In the genomic region with DNA sequence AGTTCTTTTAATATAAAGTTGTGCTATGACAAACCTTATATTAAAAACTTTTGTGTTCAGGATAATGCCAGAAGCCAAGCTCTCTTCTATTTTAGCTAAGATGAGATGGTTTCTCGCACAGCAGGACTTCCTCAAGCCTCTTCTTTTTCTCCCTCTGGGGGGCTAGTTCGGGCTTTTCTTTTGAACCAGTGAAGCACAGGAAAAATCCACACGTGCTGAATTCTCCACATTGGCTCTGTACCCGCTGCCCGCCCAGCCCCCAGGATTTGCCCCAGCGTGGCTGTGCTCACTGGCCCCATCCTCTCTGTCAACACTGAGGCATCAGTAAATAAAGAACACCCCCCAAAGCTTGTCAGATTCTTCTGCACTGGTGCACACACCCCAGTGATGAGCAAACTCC, we compare ENCODE assay signal across 31 cellular contexts.
"Had no signal": no experiment of that assay in that cellular context is flagged by ENCODE, and none has a peak within 500 bp of the region (broad histone marks: within the 10 kb centered on the region; RNA-seq: fewer than 3 reads in every experiment).

No MANE protein-coding gene starts in this region.

- H3K36me3 Mint-ChIP-seq: activated naive CD8-positive, alpha-beta T cell treated with anti-CD3 and anti-CD28 coated beads, Interleukin-2, amount 10 ng/mL, durations not matched to agents 7 days and 5 days had no signal

- H3K4me1 ChIP-seq: ascending aorta, breast epithelium, colonic mucosa, gastroesophageal sphincter had no signal

- H3K9me3 ChIP-seq: colonic mucosa had no signal

- ATAC-seq: activated naive CD4-positive, alpha-beta T cell treated with anti-CD3 and anti-CD28 coated beads, Interleukin-2, amount 50 U/mL, for 72 hours; activated T-cell treated with anti-CD3 and anti-CD28 coated beads, Interleukin-2, amount 50 U/mL, for 72 hours; effector memory CD8-positive, alpha-beta T cell; gastroesophageal sphincter; heart right ventricle had no signal

- H3K36me3 ChIP-seq: ascending aorta, breast epithelium, cardiac muscle cell, colonic mucosa, esophagus squamous epithelium, gastroesophageal sphincter, heart right ventricle had no signal

- H3K4me3 ChIP-seq: ascending aorta, breast epithelium, cardiac muscle cell, colonic mucosa, esophagus squamous epithelium, gastroesophageal sphincter, heart right ventricle, hepatocyte had no signal

- H3K4me1 Mint-ChIP-seq: activated CD4-positive, alpha-beta memory T cell treated with anti-CD3 and anti-CD28 coated beads, Interleukin-2, amount 10 ng/mL, durations not matched to agents 7 days and 5 days; activated CD4-positive, alpha-beta T cell treated with anti-CD3 and anti-CD28 coated beads, Interleukin-2, amount 10 ng/mL, durations not matched to agents 7 days and 5 days; activated naive CD4-positive, alpha-beta T cell treated with anti-CD3 and anti-CD28 coated beads, Interleukin-2, amount 10 ng/mL, durations not matched to agents 7 days and 5 days; activated naive CD8-positive, alpha-beta T cell treated with anti-CD3 and anti-CD28 coated beads, Interleukin-2, amount 10 ng/mL, durations not matched to agents 7 days and 5 days had no signal

- H3K27me3 Mint-ChIP-seq: activated CD4-positive, alpha-beta memory T cell treated with anti-CD3 and anti-CD28 coated beads, Interleukin-2, amount 10 ng/mL, durations not matched to agents 7 days and 5 days; activated CD4-positive, alpha-beta T cell treated with anti-CD3 and anti-CD28 coated beads, Interleukin-2, amount 10 ng/mL, durations not matched to agents 7 days and 5 days; activated naive CD4-positive, alpha-beta T cell treated with anti-CD3 and anti-CD28 coated beads, Interleukin-2, amount 10 ng/mL, durations not matched to agents 7 days and 5 days; activated T-cell treated with anti-CD3 and anti-CD28 coated beads, Interleukin-2, amount 50 U/mL, for 24 hours had no signal

- H3K27ac ChIP-seq: ascending aorta, breast epithelium, cardiac muscle cell, colonic mucosa, epithelial cell of prostate, esophagus squamous epithelium, gastroesophageal sphincter, heart right ventricle, hepatocyte had no signal

- H3K4me3 Mint-ChIP-seq: activated CD4-positive, alpha-beta memory T cell treated with anti-CD3 and anti-CD28 coated beads, Interleukin-2, amount 10 ng/mL, durations not matched to agents 7 days and 5 days; activated CD4-positive, alpha-beta T cell treated with anti-CD3 and anti-CD28 coated beads, Interleukin-2, amount 10 ng/mL, durations not matched to agents 7 days and 5 days; activated naive CD4-positive, alpha-beta T cell treated with anti-CD3 and anti-CD28 coated beads, Interleukin-2, amount 10 ng/mL, durations not matched to agents 7 days and 5 days; activated naive CD8-positive, alpha-beta T cell treated with anti-CD3 and anti-CD28 coated beads, Interleukin-2, amount 10 ng/mL, durations not matched to agents 7 days and 5 days; activated T-cell treated with anti-CD3 and anti-CD28 coated beads, Interleukin-2, amount 50 U/mL, for 24 hours; activated T-cell treated with anti-CD3 and anti-CD28 coated beads, Interleukin-2, amount 50 U/mL, for 72 hours; brain; effector memory CD8-positive, alpha-beta T cell had no signal

- H3K27me3 ChIP-seq: ascending aorta, breast epithelium, cardiac muscle cell, colonic mucosa, esophagus squamous epithelium, gastroesophageal sphincter, heart right ventricle, hepatocyte had no signal

- H3K27ac Mint-ChIP-seq: activated CD4-positive, alpha-beta memory T cell treated with anti-CD3 and anti-CD28 coated beads, Interleukin-2, amount 10 ng/mL, durations not matched to agents 7 days and 5 days; activated CD4-positive, alpha-beta T cell treated with anti-CD3 and anti-CD28 coated beads, Interleukin-2, amount 10 ng/mL, durations not matched to agents 7 days and 5 days; activated naive CD4-positive, alpha-beta T cell treated with anti-CD3 and anti-CD28 coated beads, Interleukin-2, amount 10 ng/mL, durations not matched to agents 7 days and 5 days; activated naive CD4-positive, alpha-beta T cell treated with anti-CD3 and anti-CD28 coated beads, Interleukin-2, amount 50 U/mL, for 72 hours; activated naive CD8-positive, alpha-beta T cell treated with anti-CD3 and anti-CD28 coated beads, Interleukin-2, amount 10 ng/mL, durations not matched to agents 7 days and 5 days; activated T-cell treated with anti-CD3 and anti-CD28 coated beads, Interleukin-2, amount 50 U/mL, for 24 hours; effector memory CD8-positive, alpha-beta T cell had no signal

- DNase-seq: activated CD4-positive, alpha-beta memory T cell treated with anti-CD3 and anti-CD28 coated beads, Interleukin-2, amount 10 ng/mL, durations not matched to agents 7 days and 5 days; activated CD4-positive, alpha-beta T cell treated with anti-CD3 and anti-CD28 coated beads for 4 hours; activated CD4-positive, alpha-beta T cell treated with anti-CD3 and anti-CD28 coated beads, Interleukin-2, amount 10 ng/mL, durations not matched to agents 7 days and 5 days; activated CD4-positive, alpha-beta T cell treated with anti-CD3 and anti-CD28 coated beads, Interleukin-2, amount 50 U/mL, for 4 hours; activated CD4-positive, CD25-positive, alpha-beta regulatory T cell; activated CD4-positive, CD25-positive, alpha-beta regulatory T cell treated with anti-CD3 and anti-CD28 coated beads, Interleukin-2, amount 50 U/mL, for 72 hours; activated CD8-positive, alpha-beta memory T cell treated with anti-CD3 and anti-CD28 coated beads, Interleukin-2, amount 50 U/mL, for 48 hours; activated gamma-delta T cell; activated naive CD4-positive, alpha-beta T cell; activated naive CD4-positive, alpha-beta T cell treated with anti-CD3 and anti-CD28 coated beads, Interleukin-2, amount 10 ng/mL, durations not matched to agents 7 days and 5 days; activated naive CD8-positive, alpha-beta T cell treated with anti-CD3 and anti-CD28 coated beads, Interleukin-2, amount 10 ng/mL, durations not matched to agents 7 days and 5 days; activated T-cell treated with anti-CD3 and anti-CD28 coated beads for 4 hours; activated T-cell treated with anti-CD3 and anti-CD28 coated beads, Interleukin-2, amount 50 U/mL, for 24 hours; activated T-cell treated with anti-CD3 and anti-CD28 coated beads, Interleukin-2, amount 50 U/mL, for 72 hours; central memory CD4-positive, alpha-beta T cell; cerebellar nuclear complex; colonic mucosa; effector CD4-positive, alpha-beta T cell; effector memory CD8-positive, alpha-beta T cell; esophagus squamous epithelium; foreskin melanocyte; heart right ventricle; T-helper 2 cell had no signal
